21 cellular contexts compared by ENCODE assay signal in the genomic region with DNA sequence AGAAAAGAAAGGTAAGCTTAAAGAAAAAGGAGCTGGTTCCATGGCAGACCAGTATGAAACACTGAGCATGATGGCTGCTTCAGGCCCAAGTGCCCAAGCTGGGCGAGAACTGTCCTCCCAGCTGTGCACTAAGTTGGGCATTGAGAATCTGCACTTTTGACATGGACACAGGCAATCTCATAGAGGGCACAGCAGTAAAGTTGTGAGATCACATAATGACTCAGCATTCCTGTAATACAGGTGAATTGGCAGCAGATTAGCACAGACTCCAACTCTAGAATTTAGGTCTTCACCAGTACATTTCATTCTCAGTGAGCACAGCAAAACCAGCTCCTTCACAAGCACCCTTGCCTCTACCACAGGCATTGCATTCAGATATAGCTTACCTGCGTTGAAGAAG.
"Had no signal": no experiment of that assay in that cellular context is flagged by ENCODE, and none has a peak within 500 bp of the region (broad histone marks: within the 10 kb centered on the region; RNA-seq: fewer than 3 reads in every experiment).

No MANE protein-coding gene starts in this region.

- H3K27ac ChIP-seq: brain microvascular endothelial cell, gastroesophageal sphincter, heart right ventricle, left ventricle myocardium inferior, neutrophil, tibial artery, uterus had no signal

- DNase-seq: activated CD4-positive, alpha-beta T cell treated with anti-CD3 and anti-CD28 coated beads, Interleukin-2, amount 10 ng/mL, durations not matched to agents 24 days and 14 days; activated CD4-positive, CD25-positive, alpha-beta regulatory T cell; activated CD8-positive, alpha-beta memory T cell treated with anti-CD3 and anti-CD28 coated beads, Interleukin-2, amount 50 U/mL, for 4 hours; activated CD8-positive, alpha-beta T cell treated with anti-CD3 and anti-CD28 coated beads, Interleukin-2, amount 10 ng/mL, durations not matched to agents 7 days and 5 days; activated gamma-delta T cell treated with Interleukin-2 at 50 U/mL for 16 hours; activated naive CD8-positive, alpha-beta T cell treated with anti-CD3 and anti-CD28 coated beads for 36 hours; activated T-cell treated with anti-CD3 and anti-CD28 coated beads, Interleukin-2, amount 50 U/mL, for 72 hours; amygdala; brain microvascular endothelial cell; dermis blood vessel endothelial cell; effector memory CD8-positive, alpha-beta T cell; heart right ventricle; left ventricle myocardium inferior; natural killer cell; retina; stimulated activated CD4-positive, alpha-beta T cell treated with anti-CD3 and anti-CD28 coated beads, Interleukin-4, amount 100 ng/mL, for 1 hour; stimulated activated naive B cell treated with anti-CD40 and anti-IgM and Interleukin-4, amounts not matched to agents 10 μg/mL and 1 μg/mL and 100 μg/mL, for 72 hours; tibial artery; uterus had no signal

- H3K4me3 ChIP-seq: gastroesophageal sphincter, heart right ventricle, left ventricle myocardium inferior, tibial artery, uterus had no signal

- ATAC-seq: activated CD8-positive, alpha-beta T cell treated with anti-CD3 and anti-CD28 coated beads, Interleukin-2, amount 10 ng/mL, durations not matched to agents 7 days and 5 days; activated T-cell treated with anti-CD3 and anti-CD28 coated beads, Interleukin-2, amount 50 U/mL, for 72 hours; effector memory CD8-positive, alpha-beta T cell; gastroesophageal sphincter; heart right ventricle; natural killer cell; stimulated activated naive B cell treated with anti-CD40 and anti-IgM and Interleukin-4, amounts not matched to agents 10 μg/mL and 1 μg/mL and 100 μg/mL, for 72 hours had no signal

- H3K27me3 ChIP-seq: brain microvascular endothelial cell, gastroesophageal sphincter, heart right ventricle, neutrophil, tibial artery, uterus had no signal

- H3K4me1 ChIP-seq: gastroesophageal sphincter, heart right ventricle, left ventricle myocardium inferior, tibial artery, uterus had no signal

- H3K36me3 ChIP-seq: brain microvascular endothelial cell, gastroesophageal sphincter, heart right ventricle, left ventricle myocardium inferior, neutrophil, tibial artery, uterus had no signal

- H3K9me3 ChIP-seq: gastroesophageal sphincter, heart right ventricle, left ventricle myocardium inferior, neutrophil, tibial artery, uterus had no signal
